ENCODE assay signal across 36 cellular contexts in the genomic region with DNA sequence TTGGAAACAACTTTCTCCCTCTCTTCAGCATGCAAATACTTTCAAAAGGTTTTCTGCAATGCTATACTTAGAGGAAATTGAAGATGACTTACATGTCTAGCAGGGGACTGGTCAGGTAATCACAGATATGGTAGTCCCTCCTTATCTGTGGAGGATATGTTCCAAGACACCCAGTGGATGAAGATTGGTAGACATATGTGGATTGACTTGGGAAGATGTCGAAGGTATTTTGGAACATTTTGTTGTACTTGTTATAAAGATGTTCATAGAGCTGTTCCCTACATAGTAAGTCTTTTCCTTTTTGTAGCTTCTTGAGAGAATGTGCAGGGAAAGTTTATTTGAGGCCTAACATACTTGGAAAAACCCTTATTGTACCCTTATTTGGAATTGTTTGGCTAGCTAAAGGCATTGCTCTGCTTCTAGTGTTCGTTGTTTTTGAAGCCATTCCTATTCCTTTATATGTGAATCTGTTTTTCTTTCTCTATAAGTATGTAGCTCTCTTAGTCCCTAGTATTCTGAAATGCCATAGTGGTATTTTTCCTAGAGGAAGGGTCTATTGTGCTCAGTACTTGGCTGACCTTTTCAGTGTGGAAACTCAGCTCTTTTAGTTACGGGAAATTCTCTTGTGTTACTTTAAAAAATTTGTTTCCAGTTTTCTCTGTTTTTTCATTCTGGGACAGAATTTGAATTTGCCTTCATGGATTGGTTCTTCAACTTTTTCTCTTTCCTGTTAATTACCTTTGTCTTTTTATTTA. TPM values are rescaled to one million over a fixed set of nuclear protein-coding genes. Genes with fewer than 3 reads are reported as not detected.
"Had no signal": no experiment of that assay in that cellular context is flagged by ENCODE, and none has a peak within 500 bp of the region (broad histone marks: within the 10 kb centered on the region; RNA-seq: fewer than 3 reads in every experiment).

No MANE protein-coding gene starts in this region.

- DNase-seq: activated CD4-positive, alpha-beta T cell treated with anti-CD3 and anti-CD28 coated beads for 48 hours; activated CD4-positive, alpha-beta T cell treated with anti-CD3 and anti-CD28 coated beads, Interleukin-2, amount 50 U/mL, for 48 hours; activated CD8-positive, alpha-beta memory T cell treated with anti-CD3 and anti-CD28 coated beads, Interleukin-2, amount 50 U/mL, for 48 hours; activated gamma-delta T cell treated with Interleukin-2 at 50 U/mL for 16 hours; activated naive CD4-positive, alpha-beta T cell treated with anti-CD3 and anti-CD28 coated beads, Interleukin-2, amount 50 U/mL, for 16 hours; activated T-cell treated with anti-CD3 and anti-CD28 coated beads, Interleukin-2, amount 50 U/mL, for 24 hours; colonic mucosa; dorsolateral prefrontal cortex; effector memory CD4-positive, alpha-beta T cell; foreskin fibroblast; head of caudate nucleus; hippocampal formation; immature natural killer cell; kidney; left colon; mammary epithelial cell; nephron progenitor cell; ovary; stimulated activated CD4-positive, alpha-beta T cell treated with anti-CD3 and anti-CD28 coated beads, Interleukin-4, amount 100 ng/mL, for 24 hours; stomach; T-helper 1 cell; WERI-Rb-1 had no signal

- H3K9me3 ChIP-seq: colonic mucosa, neutrophil, ovary, stomach, tibial nerve had no signal

- H3K4me1 ChIP-seq: colonic mucosa, stomach had no signal

- H3K27me3 Mint-ChIP-seq: activated T-cell treated with anti-CD3 and anti-CD28 coated beads, Interleukin-2, amount 50 U/mL, for 24 hours; central memory CD8-positive, alpha-beta T cell; progenitor cell of endocrine pancreas had no signal

- H3K4me3 ChIP-seq: colonic mucosa, dorsolateral prefrontal cortex, ovary, skin epidermis, stomach, tibial nerve had no signal

- FAIRE-seq: bronchial epithelial cell, kidney had no signal

- ATAC-seq: activated CD4-positive, CD25-positive, alpha-beta regulatory T cell treated with anti-CD3 and anti-CD28 coated beads, Interleukin-2, amount 50 U/mL, for 24 hours; esophagus mucosa; left colon; sciatic nerve; stimulated activated effector memory CD8-positive, alpha-beta T cell treated with anti-CD3 and anti-CD28 coated beads, Interleukin-12 subunit alpha, Interleukin-12 subunit beta, amount 100 ng/mL, for 72 hours had no signal

- H3K27ac ChIP-seq: colonic mucosa, dorsolateral prefrontal cortex, neutrophil, ovary, skin epidermis, stomach, WERI-Rb-1 had no signal

- H3K36me3 ChIP-seq: colonic mucosa, ovary had no signal

- H3K9me3 Mint-ChIP-seq: activated T-cell treated with anti-CD3 and anti-CD28 coated beads, Interleukin-2, amount 50 U/mL, for 24 hours; central memory CD8-positive, alpha-beta T cell; immature natural killer cell; nephron progenitor cell; stimulated activated effector memory CD8-positive, alpha-beta T cell treated with anti-CD3 and anti-CD28 coated beads, Interleukin-12 subunit alpha, Interleukin-12 subunit beta, amount 100 ng/mL, for 72 hours had no signal

- H3K4me1 Mint-ChIP-seq: central memory CD8-positive, alpha-beta T cell; immature natural killer cell; nephron progenitor cell; stimulated activated effector memory CD8-positive, alpha-beta T cell treated with anti-CD3 and anti-CD28 coated beads, Interleukin-12 subunit alpha, Interleukin-12 subunit beta, amount 100 ng/mL, for 72 hours had no signal

- H3K27me3 ChIP-seq: colonic mucosa, dorsolateral prefrontal cortex, neutrophil, ovary, stomach, tibial nerve had no signal

- H3K4me3 Mint-ChIP-seq: activated T-cell treated with anti-CD3 and anti-CD28 coated beads, Interleukin-2, amount 50 U/mL, for 24 hours; central memory CD8-positive, alpha-beta T cell; immature natural killer cell; nephron progenitor cell; stimulated activated effector memory CD8-positive, alpha-beta T cell treated with anti-CD3 and anti-CD28 coated beads, Interleukin-12 subunit alpha, Interleukin-12 subunit beta, amount 100 ng/mL, for 72 hours had no signal

- H3K27ac Mint-ChIP-seq: activated T-cell treated with anti-CD3 and anti-CD28 coated beads, Interleukin-2, amount 50 U/mL, for 24 hours; immature natural killer cell; nephron progenitor cell; progenitor cell of endocrine pancreas; stimulated activated effector memory CD8-positive, alpha-beta T cell treated with anti-CD3 and anti-CD28 coated beads, Interleukin-12 subunit alpha, Interleukin-12 subunit beta, amount 100 ng/mL, for 72 hours had no signal

RNA-seq across cellular contexts. Expression of a gene that starts 25.7 kb away (rescaled TPM):
- total RNA-seq: bronchial epithelial cell, colonic mucosa, esophagus mucosa, kidney, left colon, liver, mammary epithelial cell, mucosa of gallbladder, ovary, progenitor cell of endocrine pancreas, renal cortical epithelial cell, sciatic nerve, stomach, tibial nerve, ureter had no signal
- polyA plus RNA-seq: immature natural killer cell, liver, mammary epithelial cell, ovary, stomach had no signal
